9 cellular contexts compared by ENCODE assay signal in genomic region chr2:128362889-128363228, GRCh38. TPM values are rescaled to one million over a fixed set of nuclear protein-coding genes. Genes with fewer than 3 reads are reported as not detected.
A peak's percentile ranks its signal among the peaks of the same experiment; 100 is the strongest.
DNase-seq lines count a peak whose midpoint lies in the region; ATAC-seq and TF ChIP-seq lines count a peak whose summit lies in the region.
"Had no signal": no experiment of that assay in that cellular context is flagged by ENCODE, and none has a peak within 500 bp of the region (broad histone marks: within the 10 kb centered on the region; RNA-seq: fewer than 3 reads in every experiment).

No MANE protein-coding gene starts in this region.

- no peak overlapping the region for H2AFZ ChIP-seq in neural progenitor cell (replicated peaks)

- intact Hi-C loops in activated CD4-positive, alpha-beta memory T cell treated with anti-CD3 and anti-CD28 coated beads for 36 hours (cut with micrococcal nuclease) = no loop called here

- CTCF ChIA-PET in activated CD4-positive, alpha-beta memory T cell treated with anti-CD3 and anti-CD28 coated beads for 36 hours (lab: Charles Lee) = no interaction called here

- H3F3A ChIP-seq in neural progenitor cell (ENCODE audit: low read depth) = peaks cover 15% of the 10 kb centered on the region

- H3K4me3 Mint-ChIP-seq in neural progenitor cell = peak overlapping the region; percentile 35
- H3K4me3 Mint-ChIP-seq in activated CD4-positive, alpha-beta memory T cell treated with anti-CD3 and anti-CD28 coated beads for 36 hours = no peak overlapping the region

- peak overlapping the region; percentile 60 for H3K4me2 ChIP-seq in neural progenitor cell

- H3K4me1 Mint-ChIP-seq in neural progenitor cell = peaks cover 57% of the 10 kb centered on the region
- no peaks in the 10 kb centered on the region for H3K4me1 Mint-ChIP-seq in activated CD4-positive, alpha-beta memory T cell treated with anti-CD3 and anti-CD28 coated beads for 36 hours (ENCODE audit: low read depth)

- H4K20me1 ChIP-seq in neural progenitor cell (ENCODE audit: low read depth) = no peaks in the 10 kb centered on the region

- peaks cover 24% of the 10 kb centered on the region for H3K4me1 ChIP-seq in neural progenitor cell

- peaks cover 9% of the 10 kb centered on the region for H3K27me3 Mint-ChIP-seq in neural progenitor cell (ENCODE audit: insufficient read depth, low read depth)
- H3K27me3 Mint-ChIP-seq in activated CD4-positive, alpha-beta memory T cell treated with anti-CD3 and anti-CD28 coated beads for 36 hours = no peaks in the 10 kb centered on the region

- DNase-seq in AG20443 (ENCODE audit: low spot score) (peak; percentile 92), MG63 (peak; percentile 69), fibroblast of gingiva (ENCODE audit: low read depth) (peak; percentile 70), neural progenitor cell (ENCODE audit: low spot score) (peak; percentile 90), HT-29 (ENCODE audit: low spot score) (no peak)
- DNase-seq in activated CD4-positive, alpha-beta memory T cell treated with anti-CD3 and anti-CD28 coated beads for 36 hours = no peak
- DNase-seq: NCI-H1436 treated with DMSO at 0.1 percent for 48 hours had no signal

- H3K36me3 ChIP-seq in MG63 (no peaks in the 10 kb centered on the region), neural progenitor cell (no peaks in the 10 kb centered on the region)

- ATAC-seq in GM18868 (IDR thresholded peaks at IDR 0.05; ENCODE audit: unreplicated experiment) (no peak), HG03095 (IDR thresholded peaks at IDR 0.05; ENCODE audit: unreplicated experiment) (no peak)

- TF ChIP-seq CTCF in neural progenitor cell (IDR thresholded peaks at IDR 0.05) = no peak

- peak overlapping the region; percentile 97 for H3K27ac Mint-ChIP-seq in neural progenitor cell
- H3K27ac Mint-ChIP-seq in activated CD4-positive, alpha-beta memory T cell treated with anti-CD3 and anti-CD28 coated beads for 36 hours = no peak overlapping the region

- no peak overlapping the region for H3K9ac ChIP-seq in neural progenitor cell

- H3K27me3 ChIP-seq in MG63 = no peaks in the 10 kb centered on the region
- H3K27me3 ChIP-seq in neural progenitor cell = no peaks in the 10 kb centered on the region

- POLR2A ChIA-PET in activated CD4-positive, alpha-beta memory T cell treated with anti-CD3 and anti-CD28 coated beads for 36 hours (lab: Charles Lee) = no interaction called here

- H3K36me3 Mint-ChIP-seq in neural progenitor cell = no peaks in the 10 kb centered on the region
- H3K36me3 Mint-ChIP-seq in activated CD4-positive, alpha-beta memory T cell treated with anti-CD3 and anti-CD28 coated beads for 36 hours = no peaks in the 10 kb centered on the region

- H3K9me3 ChIP-seq in MG63 = no peaks in the 10 kb centered on the region
- H3K9me3 ChIP-seq in neural progenitor cell (ENCODE audit: low read depth) = no peaks in the 10 kb centered on the region

- peak overlapping the region; percentile 87 for H3K27ac ChIP-seq in neural progenitor cell

- H3K9me3 Mint-ChIP-seq in neural progenitor cell = peaks cover 5% of the 10 kb centered on the region
- H3K9me3 Mint-ChIP-seq in activated CD4-positive, alpha-beta memory T cell treated with anti-CD3 and anti-CD28 coated beads for 36 hours = no peaks in the 10 kb centered on the region

- H3K4me3 ChIP-seq in MG63 (no peak overlapping the region), neural progenitor cell (no peak overlapping the region)

- no peaks in the 10 kb centered on the region for H3K79me2 ChIP-seq in neural progenitor cell (ENCODE audit: low read depth)

RNA-seq across cellular contexts. Expression of gene HS6ST1, which starts 44.2 kb away (rescaled TPM):
- total RNA-seq in MG63 (2014; rRNA removed; shearing (Covaris generic); ENCODE audit: low replicate concordance) = 16.9 and 32.5 TPM in 2 replicates
- 31.1 and 71.0 TPM in 2 replicates for total RNA-seq in neural progenitor cell (ENCODE audit: low replicate concordance)
- total RNA-seq in HT-29 (2014; rRNA removed; shearing (Covaris generic)) = 17.6 and 17.7 TPM in 2 replicates
- total RNA-seq in activated CD4-positive, alpha-beta memory T cell treated with anti-CD3 and anti-CD28 coated beads for 36 hours = 1 to 10 TPM; 9.1 to 9.6 TPM

Comparison
In these comparisons a context has a peak if more than half of its experiments do, and no peak if none do; other contexts are left out.
1. DNase-seq: peak in AG20443 (single experiment), MG63 (single experiment), fibroblast of gingiva (single experiment) and neural progenitor cell (single experiment); none in HT-29 (single experiment) and activated CD4-positive, alpha-beta memory T cell treated with anti-CD3 and anti-CD28 coated beads for 36 hours (single experiment).